Comparison of ENCODE assay signal across 16 cellular contexts in genomic region chr5:56711191-56711590, GRCh38.
DNase-seq lines count a peak whose midpoint lies in the region; ATAC-seq and TF ChIP-seq lines count a peak whose summit lies in the region.
"Had no signal": no experiment of that assay in that cellular context is flagged by ENCODE, and none has a peak within 500 bp of the region (broad histone marks: within the 10 kb centered on the region; RNA-seq: fewer than 3 reads in every experiment).

No MANE protein-coding gene starts in this region.

- H3K9me3 Mint-ChIP-seq in CD4-positive, CD25-positive, alpha-beta regulatory T cell: peaks cover 0 to 9% (median 0%) of the 10 kb centered on the region in 7 donors
- H3K9me3 Mint-ChIP-seq: natural killer cell had no signal

- H3K36me3 Mint-ChIP-seq in CD4-positive, CD25-positive, alpha-beta regulatory T cell: no peaks in the 10 kb centered on the region
- H3K36me3 Mint-ChIP-seq: natural killer cell had no signal

- peak overlapping the region in 1 of 3 donors; percentile 27 for H3K27ac Mint-ChIP-seq in CD4-positive, CD25-positive, alpha-beta regulatory T cell
- H3K27ac Mint-ChIP-seq: natural killer cell had no signal

- H3K4me3 ChIP-seq in CD4-positive, CD25-positive, alpha-beta regulatory T cell (ENCODE audit: low read depth, low read length): peak overlapping the region; percentile 37
- H3K4me3 ChIP-seq in HFF-Myc (replicated peaks; ENCODE audit: low read depth, low read length): no peak overlapping the region

- no peaks in the 10 kb centered on the region for H3K27me3 Mint-ChIP-seq in CD4-positive, CD25-positive, alpha-beta regulatory T cell

- peaks cover 8% of the 10 kb centered on the region for H3K4me1 ChIP-seq in CD4-positive, CD25-positive, alpha-beta regulatory T cell (ENCODE audit: control insufficient read depth, insufficient read depth, low read length, poor library complexity, severe bottlenecking)

- H3K9me3 ChIP-seq in CD4-positive, CD25-positive, alpha-beta regulatory T cell (ENCODE audit: control insufficient read depth in 2 of 2, low read length in 2 of 2): no peaks in the 10 kb centered on the region

- no peak overlapping the region for H3K27ac ChIP-seq in CD4-positive, CD25-positive, alpha-beta regulatory T cell (ENCODE audit: insufficient read depth, low read length, poor library complexity, severe bottlenecking)

- H3K4me1 Mint-ChIP-seq in CD4-positive, CD25-positive, alpha-beta regulatory T cell: peaks cover 10 to 40% (median 28%) of the 10 kb centered on the region in 4 donors
- H3K4me1 Mint-ChIP-seq: natural killer cell had no signal

- DNase-seq in CD4-positive, CD25-positive, alpha-beta regulatory T cell: peak in 2 of 3 donors; percentile 36 to 64
- DNase-seq in HFF-Myc (ENCODE audit: extremely low read depth, low read depth) (peak; percentile 65), amniotic epithelial cell (ENCODE audit: low read depth) (peak; percentile 78), foreskin melanocyte (peak; percentile 97)
- DNase-seq: activated CD8-positive, alpha-beta memory T cell treated with anti-CD3 and anti-CD28 coated beads, Interleukin-2, amount 50 U/mL, for 4 hours; amygdala; effector CD4-positive, alpha-beta T cell; glutamatergic neuron; KBM-7; natural killer cell; NCI-H526 treated with DMSO at 0.1 percent for 48 hours; right cardiac atrium had no signal

- TF ChIP-seq CTCF in HFF-Myc (IDR thresholded peaks at IDR 0.05; ENCODE audit: low read depth, low read length, missing control alignments): no peak

- no peaks in the 10 kb centered on the region for H3K27me3 ChIP-seq in CD4-positive, CD25-positive, alpha-beta regulatory T cell (ENCODE audit: control insufficient read depth, insufficient read depth, low read length)

- H3K4me3 Mint-ChIP-seq in CD4-positive, CD25-positive, alpha-beta regulatory T cell: peak overlapping the region in 1 of 4 donors; percentile 4
- H3K4me3 Mint-ChIP-seq: natural killer cell had no signal

- no peaks in the 10 kb centered on the region for H3K36me3 ChIP-seq in CD4-positive, CD25-positive, alpha-beta regulatory T cell (ENCODE audit: control insufficient read depth, insufficient read depth, low read length)

- peak; percentile 61 to 74 for ATAC-seq in CD4-positive, CD25-positive, alpha-beta regulatory T cell (ENCODE audit: low read depth in 2 of 2)
- ATAC-seq in esophagus mucosa (no peak), HG02588 (IDR thresholded peaks at IDR 0.05; ENCODE audit: unreplicated experiment) (no peak), HG03469 (IDR thresholded peaks at IDR 0.05; ENCODE audit: unreplicated experiment) (no peak)
- ATAC-seq: left lobe of liver, natural killer cell, right cardiac atrium had no signal

Comparison
In these comparisons a context has a peak if more than half of its experiments do, and no peak if none do; other contexts are left out.
1. ATAC-seq: peak in CD4-positive, CD25-positive, alpha-beta regulatory T cell (2 of 2); none in esophagus mucosa (single experiment), HG02588 (single experiment) and HG03469 (single experiment).
2. Peak in every context shown above with its lines, with median percentiles within 50 percentile points of each other: DNase-seq.